Comparison of ENCODE assay signal across 8 cellular contexts in the genomic region with DNA sequence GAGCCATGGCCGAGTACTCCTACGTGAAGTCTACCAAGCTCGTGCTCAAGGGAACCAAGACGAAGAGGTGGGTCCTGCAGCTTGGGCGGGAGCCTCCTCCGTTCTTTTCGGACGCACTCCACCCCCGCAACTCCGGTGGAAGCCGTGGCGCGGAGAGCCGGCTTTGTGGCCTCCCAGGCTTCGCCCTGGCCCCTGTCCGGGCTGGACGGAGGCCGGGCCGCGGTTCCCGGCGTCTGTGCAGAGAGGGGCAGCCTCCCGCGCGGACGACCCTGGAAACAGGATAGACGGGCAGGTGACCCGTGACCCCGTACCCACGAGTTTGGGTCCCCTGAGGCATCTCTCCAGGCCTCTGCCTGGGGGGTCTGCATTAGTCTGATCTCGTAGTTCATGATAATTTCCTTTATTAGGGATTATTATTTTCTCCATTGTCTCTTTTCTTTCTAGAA. TPM values are rescaled to one million over a fixed set of nuclear protein-coding genes. Genes with fewer than 3 reads are reported as not detected.
DNase-seq lines count a peak whose midpoint lies in the region; ATAC-seq and TF ChIP-seq lines count a peak whose summit lies in the region.

No MANE protein-coding gene starts in this region.

- peaks cover 26% of the 10 kb centered on the region for H3K36me3 Mint-ChIP-seq in endodermal cell (ENCODE audit: low read depth)

- H3K4me3 ChIP-seq in DOHH2 (ENCODE audit: low read length) (peak overlapping the region; percentile 91), MG63 (peak overlapping the region; percentile 79), endodermal cell (ENCODE audit: low read length) (peak overlapping the region; percentile 93)

- no peaks in the 10 kb centered on the region for H4K20me1 ChIP-seq in DOHH2 (ENCODE audit: control insufficient read depth, insufficient read depth, low read depth, low read length)

- H3K4me2 ChIP-seq in DOHH2 (ENCODE audit: low read length), result peak overlapping the region; percentile 97

- TF ChIP-seq CTCF in DOHH2 (IDR thresholded peaks at IDR 0.05; ENCODE audit: low read depth, low read length, poor library complexity, severe bottlenecking), result no peak
- no peak for TF ChIP-seq CTCF in endodermal cell (conservative IDR thresholded peaks at IDR 0.05)
- no peak for TF ChIP-seq CTCF in omental fat pad (IDR thresholded peaks at IDR 0.05)

- peaks cover 54% of the 10 kb centered on the region for H3K79me2 ChIP-seq in DOHH2 (ENCODE audit: control insufficient read depth, low read length)

- H3K4me1 Mint-ChIP-seq in endodermal cell, result peaks cover 8% of the 10 kb centered on the region

- peak overlapping the region; percentile 79 for H3K9ac ChIP-seq in endodermal cell (ENCODE audit: extremely low read depth, low read length, poor library complexity, severe bottlenecking)

- H3K36me3 ChIP-seq in DOHH2 (ENCODE audit: control insufficient read depth, low read length), result peaks cover 8% of the 10 kb centered on the region
- H3K36me3 ChIP-seq in MG63, result no peaks in the 10 kb centered on the region
- H3K36me3 ChIP-seq in endodermal cell (ENCODE audit: control insufficient read depth, insufficient read depth, low read length), result peaks cover 7% of the 10 kb centered on the region

- H3K9me2 ChIP-seq in DOHH2 (replicated peaks; ENCODE audit: control insufficient read depth, low read length), result no peaks in the 10 kb centered on the region

- peak; percentile 82 for ATAC-seq in omental fat pad (ENCODE audit: low FRiP score)
- no peak for ATAC-seq in GM21825 (IDR thresholded peaks at IDR 0.05; ENCODE audit: unreplicated experiment)

- DNase-seq in MG63 (no peak), endodermal cell (no peak), omental fat pad (ENCODE audit: low spot score) (no peak), MV-4-11 (lab: John Stamatoyannopoulos, UW) (no peak), NCI-H2227 (lab: John Stamatoyannopoulos, UW; ENCODE audit: unreplicated experiment) (no peak), GM03348 (ENCODE audit: low spot score) (no peak)

- H3K9me3 ChIP-seq in DOHH2 (ENCODE audit: control insufficient read depth, insufficient read depth, low read length), result no peaks in the 10 kb centered on the region
- no peaks in the 10 kb centered on the region for H3K9me3 ChIP-seq in MG63
- H3K9me3 ChIP-seq in endodermal cell (ENCODE audit: control insufficient read depth, low read length), result no peaks in the 10 kb centered on the region

- 0 to 9% methylated on average over 7 to 30 of the region's 31 CpGs for WGBS in endodermal cell (ENCODE audit: insufficient coverage in 1 of 2, insufficient read length in 1 of 2), 2 experiments

- H3K4me1 ChIP-seq in DOHH2 (ENCODE audit: control insufficient read depth, low read length), result peaks cover 14% of the 10 kb centered on the region
- no peaks in the 10 kb centered on the region for H3K4me1 ChIP-seq in endodermal cell (ENCODE audit: control insufficient read depth, insufficient read depth, low read length)

- H3K27me3 Mint-ChIP-seq in endodermal cell (ENCODE audit: insufficient read depth), result peaks cover 19% of the 10 kb centered on the region

- no peaks in the 10 kb centered on the region for H3F3A ChIP-seq in DOHH2 (ENCODE audit: control insufficient read depth, insufficient read depth)

- H3K4me3 Mint-ChIP-seq in endodermal cell, result peak overlapping the region; percentile 91

- H3K27ac Mint-ChIP-seq in endodermal cell, result peak overlapping the region; percentile 96

- H3K27ac ChIP-seq in DOHH2 (ENCODE audit: low read depth, low read length) (peak overlapping the region; percentile 64), endodermal cell (ENCODE audit: low read depth, low read length) (peak overlapping the region; percentile 85)

- peaks cover 16% of the 10 kb centered on the region for H3K9me3 Mint-ChIP-seq in endodermal cell

- H3K27me3 ChIP-seq in DOHH2 (ENCODE audit: control insufficient read depth, low read length), result no peaks in the 10 kb centered on the region
- no peaks in the 10 kb centered on the region for H3K27me3 ChIP-seq in MG63
- no peaks in the 10 kb centered on the region for H3K27me3 ChIP-seq in endodermal cell (ENCODE audit: control insufficient read depth, insufficient read depth, low read length, poor library complexity, severe bottlenecking)

RNA-seq across cellular contexts. Expression of gene FRG1, which starts 0.4 kb away (rescaled TPM):
- total RNA-seq in MG63 (2014; rRNA removed; shearing (Covaris generic); ENCODE audit: low replicate concordance), result 25.4 and 30.5 TPM in 2 replicates
- total RNA-seq in endodermal cell, result 10 to 100 TPM; 33.4 to 37.3 TPM
- polyA plus RNA-seq in endodermal cell (2013, experiment 1 of 2), result 53.3 TPM
- polyA plus RNA-seq in endodermal cell (2013, experiment 2 of 2), result 55.7 TPM
- 10 to 100 TPM; 33.1 to 41.3 (median 34.0) TPM for total RNA-seq in omental fat pad
